Comparison of ENCODE assay signal across 9 cellular contexts in genomic region chrX:115679460-115679859, GRCh38.
DNase-seq lines count a peak whose midpoint lies in the region; ATAC-seq, FAIRE-seq and TF ChIP-seq lines count a peak whose summit lies in the region.
"Had no signal": no experiment of that assay in that cellular context is flagged by ENCODE, and none has a peak within 500 bp of the region (broad histone marks: within the 10 kb centered on the region; RNA-seq: fewer than 3 reads in every experiment).

No MANE protein-coding gene starts in this region.

- TF ChIP-seq RAD21 in GM12878 (IDR thresholded peaks at IDR 0.05; ENCODE audit: insufficient read depth, low read depth, low read length), result peak; percentile 41

- no peak overlapping the region for H2AFZ ChIP-seq in GM12878 (ENCODE audit: control insufficient read depth, low read depth, low read length)

- no peak for DNase-seq in GM06990 (ENCODE audit: extremely low read depth, insufficient read length)
- DNase-seq in NCI-H1417 treated with DMSO at 0.1 percent for 48 hours (lab: John Stamatoyannopoulos, UW), result peak; percentile 19
- DNase-seq in GM12878 (ENCODE audit: low read depth, low spot score), result no peak
- DNase-seq in stimulated activated naive CD4-positive, alpha-beta T cell treated with Interleukin-2 at 50 U/mL for 16 hours (lab: John Stamatoyannopoulos, UW), result no peak
- no peak for DNase-seq in stimulated activated CD4-positive, alpha-beta T cell treated with anti-CD3 and anti-CD28 coated beads, Interleukin-4, amount 100 ng/mL, for 4 hours
- DNase-seq in activated CD4-positive, alpha-beta memory T cell treated with anti-CD3 and anti-CD28 coated beads for 36 hours, result no peak
- DNase-seq: activated CD8-positive, alpha-beta memory T cell treated with anti-CD3 and anti-CD28 coated beads, Interleukin-2, amount 50 U/mL, for 4 hours had no signal

- H3K27ac Mint-ChIP-seq in nephron, result peak overlapping the region in 1 of 3 experiments; percentile 4
- no peak overlapping the region for H3K27ac Mint-ChIP-seq in activated CD4-positive, alpha-beta memory T cell treated with anti-CD3 and anti-CD28 coated beads for 36 hours

- no peak overlapping the region for H3K4me3 Mint-ChIP-seq in nephron
- no peak overlapping the region for H3K4me3 Mint-ChIP-seq in activated CD4-positive, alpha-beta memory T cell treated with anti-CD3 and anti-CD28 coated beads for 36 hours

- H3K9me3 ChIP-seq in GM12878 (replicated peaks; ENCODE audit: control insufficient read depth, insufficient read depth, low read length), result no peaks in the 10 kb centered on the region

- H3K9ac ChIP-seq in GM12878 (ENCODE audit: control insufficient read depth, insufficient read depth, low read length), result no peak overlapping the region

- H3K4me2 ChIP-seq in GM12878 (ENCODE audit: control insufficient read depth, insufficient read depth), result no peak overlapping the region

- H3K27me3 ChIP-seq in GM06990 (replicated peaks; ENCODE audit: control insufficient read depth, insufficient read depth, low read length) (no peaks in the 10 kb centered on the region; the same call in 1 of the 2 replicates), GM12878 (replicated peaks in 1 of 2; ENCODE audit: control insufficient read depth in 2 of 2, insufficient read depth in 2 of 2, low read length in 1 of 2) (no peaks in the 10 kb centered on the region)

- no peak for FAIRE-seq in GM12878 (lab: Jason Lieb, UNC)

- TF ChIP-seq EP300 in GM12878 (IDR thresholded peaks at IDR 0.05; ENCODE audit: borderline replicate concordance in 1 of 2, control insufficient read depth in 1 of 2, low read depth in 2 of 2, low read length in 2 of 2), result no peak

- TF ChIP-seq CTCF in GM06990 (IDR thresholded peaks at IDR 0.05; ENCODE audit: insufficient read depth, low read length, poor library complexity, severe bottlenecking) (peak; percentile 16), GM12878 (IDR thresholded peaks at IDR 0.05 in 2 of 3, conservative IDR thresholded peaks at IDR 0.05 in 1 of 3; ENCODE audit: control insufficient read depth in 2 of 3, extremely low read depth in 1 of 3, insufficient read depth in 1 of 3, low read depth in 3 of 3, low read length in 3 of 3) (peak; percentile 21 to 26 (median 23); a peak in 1 of 6 replicates), nephron (IDR thresholded peaks at IDR 0.05; ENCODE audit: unreplicated experiment in 3 of 3) (peak; percentile 52 to 55 (median 52))

- in situ Hi-C loops in GM12878 (cut with MboI), result no loop called here

- H3K4me3 ChIP-seq in GM06990 (replicated peaks; ENCODE audit: low read depth, low read length) (no peak overlapping the region), GM12878 (no peak overlapping the region)

- no peaks in the 10 kb centered on the region for H4K20me1 ChIP-seq in GM12878 (ENCODE audit: control insufficient read depth, insufficient read depth)

- no peak overlapping the region for H3K27ac ChIP-seq in GM12878 (ENCODE audit: control insufficient read depth, insufficient read depth)

- no peak for TF ChIP-seq POLR2A in GM12878 (IDR thresholded peaks at IDR 0.05; ENCODE audit: low read depth, low read length)

- no peaks in the 10 kb centered on the region for H3K36me3 Mint-ChIP-seq in nephron (ENCODE audit: low read depth)
- H3K36me3 Mint-ChIP-seq in activated CD4-positive, alpha-beta memory T cell treated with anti-CD3 and anti-CD28 coated beads for 36 hours, result no peaks in the 10 kb centered on the region

- CTCF ChIA-PET in GM12878 (lab: Yijun Ruan, JAX), result interaction anchor here (0.7 to 2.3 kb wide), 4 partner anchors 12 to 348 kb away, joined by 3 to 14 read pairs (median 4); no protein-coding TSS in a partner anchor
- CTCF ChIA-PET in activated CD4-positive, alpha-beta memory T cell treated with anti-CD3 and anti-CD28 coated beads for 36 hours (lab: Charles Lee), result no interaction called here

- intact Hi-C loops in GM12878 (cut with micrococcal nuclease; ENCODE audit: unreplicated experiment), result no loop called here
- intact Hi-C loops in activated CD4-positive, alpha-beta memory T cell treated with anti-CD3 and anti-CD28 coated beads for 36 hours (cut with micrococcal nuclease), result no loop called here

- no peaks in the 10 kb centered on the region for H3K79me2 ChIP-seq in GM12878 (ENCODE audit: control insufficient read depth, insufficient read depth, low read length)

- H3K4me1 Mint-ChIP-seq in nephron, result no peaks in the 10 kb centered on the region
- H3K4me1 Mint-ChIP-seq in activated CD4-positive, alpha-beta memory T cell treated with anti-CD3 and anti-CD28 coated beads for 36 hours (ENCODE audit: low read depth), result no peaks in the 10 kb centered on the region

- 30% methylated on average over 7 of the region's 7 CpGs for WGBS in GM12878 (ENCODE audit: insufficient coverage, insufficient replicate concordance, low lambda C conversion rate, missing lambda C conversion rate)

- peak; percentile 55 for ATAC-seq in GM12878
- ATAC-seq in GM21390 (IDR thresholded peaks at IDR 0.05; ENCODE audit: unreplicated experiment), result no peak

- no TSS peak for BruUV-seq in GM12878 (replicated peaks; lab: Mats Ljungman, UMichigan)

- no peaks in the 10 kb centered on the region for H3K4me1 ChIP-seq in GM12878 (ENCODE audit: control insufficient read depth, insufficient read depth, low read length)

- H3K36me3 ChIP-seq in GM06990 (ENCODE audit: control insufficient read depth, insufficient read depth, low read length), result no peaks in the 10 kb centered on the region
- H3K36me3 ChIP-seq in GM12878 (ENCODE audit: control insufficient read depth in 2 of 2, insufficient read depth in 2 of 2, low read length in 1 of 2), result no peaks in the 10 kb centered on the region

- SMC1A ChIA-PET in GM12878 (lab: Charles Lee; ENCODE audit: uncharacterized antibody, unreplicated experiment), result interaction anchor here (1.1 to 1.6 kb wide), 2 partner anchors 11 to 348 kb away, joined by 5 to 6 read pairs; no protein-coding TSS in a partner anchor

- POLR2A ChIA-PET in GM12878 (lab: Charles Lee), result interaction anchor here (0.6 kb wide), 1 partner anchor 112 kb away, joined by 4 read pairs; no protein-coding TSS in a partner anchor
- POLR2A ChIA-PET in activated CD4-positive, alpha-beta memory T cell treated with anti-CD3 and anti-CD28 coated beads for 36 hours (lab: Charles Lee), result no interaction called here

- no peaks in the 10 kb centered on the region for H3K9me3 Mint-ChIP-seq in nephron
- no peaks in the 10 kb centered on the region for H3K9me3 Mint-ChIP-seq in activated CD4-positive, alpha-beta memory T cell treated with anti-CD3 and anti-CD28 coated beads for 36 hours

- RAD21 ChIA-PET in GM12878 (lab: Charles Lee; ENCODE audit: unreplicated experiment), result interaction anchor here (0.7 to 1.3 kb wide), 2 partner anchors 19 to 28 kb away, joined by 3 read pairs; no protein-coding TSS in a partner anchor

- H3K27me3 Mint-ChIP-seq in nephron (ENCODE audit: low read depth), result no peaks in the 10 kb centered on the region
- no peaks in the 10 kb centered on the region for H3K27me3 Mint-ChIP-seq in activated CD4-positive, alpha-beta memory T cell treated with anti-CD3 and anti-CD28 coated beads for 36 hours

TF ChIP-seq in GM12878, 131 proteins besides CTCF, POLR2A, EP300 and RAD21:
- TF ChIP-seq KLF5 (IDR thresholded peaks at IDR 0.05; ENCODE audit: partially characterized antibody), result no peak
- TF ChIP-seq SMC3 (IDR thresholded peaks at IDR 0.05; ENCODE audit: borderline replicate concordance, low read length), result peak; percentile 20; the same call in 1 of the 2 replicates
